11 cellular contexts compared by ENCODE assay signal in genomic region chr1:93625582-93626327, GRCh38. TPM values are rescaled to one million over a fixed set of nuclear protein-coding genes. Genes with fewer than 3 reads are reported as not detected.
DNase-seq lines count a peak whose midpoint lies in the region; ATAC-seq and TF ChIP-seq lines count a peak whose summit lies in the region.
"Had no signal": no experiment of that assay in that cellular context is flagged by ENCODE, and none has a peak within 500 bp of the region (broad histone marks: within the 10 kb centered on the region; RNA-seq: fewer than 3 reads in every experiment).

No MANE protein-coding gene starts in this region.

- H3K4me2 ChIP-seq in osteoblast (ENCODE audit: insufficient read depth, low read length), result peak overlapping the region; percentile 35
- H3K4me2 ChIP-seq: hepatocyte had no signal

- ATAC-seq in RWPE2 (ENCODE audit: low read depth) (peak; percentile 62), GM18868 (IDR thresholded peaks at IDR 0.05; ENCODE audit: unreplicated experiment) (no peak)

- H4K20me1 ChIP-seq in osteoblast (ENCODE audit: insufficient read depth, low read length), result peaks cover 7% of the 10 kb centered on the region

- H2AFZ ChIP-seq in osteoblast (ENCODE audit: low read length), result no peak overlapping the region
- H2AFZ ChIP-seq: hepatocyte had no signal

- H3K27me3 ChIP-seq in RWPE2 (ENCODE audit: insufficient read depth, poor library complexity, severe bottlenecking) (no peaks in the 10 kb centered on the region), osteoblast (ENCODE audit: insufficient read depth, low read length) (no peaks in the 10 kb centered on the region)
- H3K27me3 ChIP-seq: hepatocyte had no signal

- TF ChIP-seq CTCF in RWPE2 (IDR thresholded peaks at IDR 0.05; ENCODE audit: poor library complexity, severe bottlenecking) (no peak), osteoblast (IDR thresholded peaks at IDR 0.05; ENCODE audit: extremely low read depth, low read depth, low read length) (no peak)

- H3K36me3 ChIP-seq in RWPE2 (ENCODE audit: low read depth) (peaks cover 71% of the 10 kb centered on the region), osteoblast (ENCODE audit: insufficient read depth, low read length) (peaks cover 2% of the 10 kb centered on the region)

- DNase-seq in GM04504 (ENCODE audit: low read depth), result peak; percentile 91
- no peak for DNase-seq in RWPE2 (ENCODE audit: low spot score)
- DNase-seq in fibroblast of peridontal ligament (ENCODE audit: extremely low read depth), result peak; percentile 53
- DNase-seq in osteoblast (ENCODE audit: insufficient read length, low spot score, missing footprints), result no peak
- DNase-seq in HK-2 (ENCODE audit: unreplicated experiment), result no peak
- DNase-seq in central memory CD4-positive, alpha-beta T cell, result no peak
- no peak for DNase-seq in DMS53 (lab: John Stamatoyannopoulos, UW)
- DNase-seq: activated CD4-positive, CD25-positive, alpha-beta regulatory T cell treated with anti-CD3 and anti-CD28 coated beads, Interleukin-2, amount 50 U/mL, for 72 hours; DMS153 had no signal

- no peaks in the 10 kb centered on the region for H3K9me3 ChIP-seq in RWPE2 (ENCODE audit: severe bottlenecking)
- H3K9me3 ChIP-seq in osteoblast (ENCODE audit: low read depth, low read length), result no peaks in the 10 kb centered on the region

- H3K27ac ChIP-seq in RWPE2 (ENCODE audit: poor library complexity, severe bottlenecking), result peak overlapping the region; percentile 96
- peak overlapping the region; percentile 86 for H3K27ac ChIP-seq in osteoblast (ENCODE audit: low read depth, low read length)
- H3K27ac ChIP-seq: hepatocyte had no signal

- H3K79me2 ChIP-seq in osteoblast (ENCODE audit: insufficient read depth, low read length), result peaks cover 90% of the 10 kb centered on the region

- peaks cover 99% of the 10 kb centered on the region for H3K4me1 ChIP-seq in RWPE2 (ENCODE audit: insufficient read depth, poor library complexity, severe bottlenecking)
- H3K4me1 ChIP-seq in osteoblast (ENCODE audit: insufficient read depth, low read length), result peaks cover 55% of the 10 kb centered on the region

- H3K4me3 ChIP-seq in RWPE2 (ENCODE audit: severe bottlenecking) (no peak overlapping the region), osteoblast (ENCODE audit: insufficient read depth, low read length) (no peak overlapping the region)
- H3K4me3 ChIP-seq: hepatocyte had no signal

RNA-seq across cellular contexts. Expression of gene BCAR3, which starts 55.9 kb away (rescaled TPM):
- total RNA-seq in osteoblast, result 34.0 and 37.1 TPM in 2 replicates

Comparison
In these comparisons a context has a peak if more than half of its experiments do, and no peak if none do; other contexts are left out.
1. DNase-seq: peak in GM04504 (single experiment) and fibroblast of peridontal ligament (single experiment); none in RWPE2 (single experiment), osteoblast (single experiment), HK-2 (single experiment), central memory CD4-positive, alpha-beta T cell (single experiment) and DMS53 (single experiment).